Comparison of ENCODE assay signal across 8 cellular contexts in genomic region chr11:94974178-94974577, GRCh38. TPM values are rescaled to one million over a fixed set of nuclear protein-coding genes. Genes with fewer than 3 reads are reported as not detected.
DNase-seq lines count a peak whose midpoint lies in the region; ATAC-seq lines count a peak whose summit lies in the region.

No MANE protein-coding gene starts in this region.

- H3K36me3 ChIP-seq in ES-I3 (ENCODE audit: insufficient read depth, low read length) (peaks cover 14% of the 10 kb centered on the region), SJSA1 (peaks cover 21% of the 10 kb centered on the region)

- no peaks in the 10 kb centered on the region for H3K27me3 ChIP-seq in SJSA1 (replicated peaks)

- no peak for ATAC-seq in GM21619 (IDR thresholded peaks at IDR 0.05; ENCODE audit: unreplicated experiment)
- ATAC-seq in GM18511 (IDR thresholded peaks at IDR 0.05; ENCODE audit: unreplicated experiment), result no peak

- H3K9me3 ChIP-seq in ES-I3 (ENCODE audit: control insufficient read depth, insufficient read depth, low read length), result no peaks in the 10 kb centered on the region
- no peaks in the 10 kb centered on the region for H3K9me3 ChIP-seq in SJSA1 (replicated peaks)

- peak overlapping the region; percentile 57 for H3K4me3 ChIP-seq in SJSA1

- H3K4me1 ChIP-seq in ES-I3 (ENCODE audit: insufficient read depth, low read length), result peaks cover 4% of the 10 kb centered on the region; the same call in 1 of the 2 replicates
- no peaks in the 10 kb centered on the region for H3K4me1 ChIP-seq in SJSA1 (replicated peaks)

- peak overlapping the region; percentile 95; the same call in 1 of the 2 replicates for H3K9ac ChIP-seq in ES-I3 (ENCODE audit: low read depth, low read length)

- peak in 1 of 2 experiments; percentile 14 for DNase-seq in SJSA1 (ENCODE audit: low read depth in 1 of 2, low spot score in 2 of 2)
- peak; percentile 2 for DNase-seq in fibroblast of peridontal ligament (ENCODE audit: extremely low read depth)
- DNase-seq in putamen (ENCODE audit: low spot score), result peak; percentile 2
- no peak for DNase-seq in stimulated activated CD4-positive, alpha-beta T cell treated with anti-CD3 and anti-CD28 coated beads, Interleukin-4, amount 100 ng/mL, for 1 hour
- DNase-seq in activated CD4-positive, CD25-positive, alpha-beta regulatory T cell treated with anti-CD3 and anti-CD28 coated beads, Interleukin-2, amount 50 U/mL, for 72 hours, result no peak

- H3K27ac ChIP-seq in SJSA1, result no peak overlapping the region

RNA-seq across cellular contexts. Expression of gene KDM4D, which starts 0.7 kb away (rescaled TPM):
- total RNA-seq in SJSA1 (2014; rRNA removed; shearing (Covaris generic)), result 0.41 and 1.5 TPM in 2 replicates

RNA-seq across cellular contexts. Expression of gene CWC15, which starts 0.8 kb away (rescaled TPM):
- total RNA-seq in SJSA1 (2014; rRNA removed; shearing (Covaris generic)), result 31.3 and 32.9 TPM in 2 replicates

RNA-seq across cellular contexts. Expression of gene KDM4E, which starts 50.9 kb away (rescaled TPM):
- not detected in 2 replicates for total RNA-seq in SJSA1 (2014; rRNA removed; shearing (Covaris generic))

Comparison
In these comparisons a context has a peak if more than half of its experiments do, and no peak if none do; other contexts are left out.
1. DNase-seq: peak in fibroblast of peridontal ligament (single experiment) and putamen (single experiment); none in stimulated activated CD4-positive, alpha-beta T cell treated with anti-CD3 and anti-CD28 coated beads, Interleukin-4, amount 100 ng/mL, for 1 hour (single experiment) and activated CD4-positive, CD25-positive, alpha-beta regulatory T cell treated with anti-CD3 and anti-CD28 coated beads, Interleukin-2, amount 50 U/mL, for 72 hours (single experiment).